7 cellular contexts compared by ENCODE assay signal in the genomic region with DNA sequence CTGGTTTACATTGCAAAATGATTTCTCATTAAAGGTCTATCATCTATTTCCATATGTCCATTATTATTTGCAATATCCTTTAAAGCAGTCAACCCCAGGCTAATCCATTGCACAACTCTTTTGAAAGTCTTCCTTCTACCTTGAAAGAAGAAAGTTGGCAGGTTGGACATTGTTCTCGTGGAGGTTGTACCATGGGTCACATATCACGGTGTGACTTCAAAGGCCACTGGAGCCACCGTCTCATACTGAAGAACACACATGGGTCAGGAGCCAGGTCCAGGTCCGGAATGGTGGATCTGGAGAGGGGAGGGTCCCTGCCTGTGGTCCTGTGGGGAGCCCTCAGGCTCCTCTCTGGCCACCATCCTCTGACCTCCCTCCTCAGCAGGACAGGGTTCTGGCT. TPM values are rescaled to one million over a fixed set of nuclear protein-coding genes. Genes with fewer than 3 reads are reported as not detected.
"Had no signal": no experiment of that assay in that cellular context is flagged by ENCODE, and none has a peak within 500 bp of the region (broad histone marks: within the 10 kb centered on the region; RNA-seq: fewer than 3 reads in every experiment).

No MANE protein-coding gene starts in this region.

RNA-seq across cellular contexts. Expression of a gene that starts 1.7 kb away (rescaled TPM):
- total RNA-seq: activated naive CD4-positive, alpha-beta T cell treated with anti-CD3 and anti-CD28 coated beads for 36 hours; activated naive CD8-positive, alpha-beta T cell treated with anti-CD3 and anti-CD28 coated beads for 36 hours; activated naive CD8-positive, alpha-beta T cell treated with anti-CD3 and anti-CD28 coated beads, Interleukin-2, amount 10 ng/mL, durations not matched to agents 7 days and 5 days; astrocyte had no signal

RNA-seq across cellular contexts. Expression of a gene that starts 26.2 kb away (rescaled TPM):
- total RNA-seq: activated naive CD4-positive, alpha-beta T cell treated with anti-CD3 and anti-CD28 coated beads for 36 hours; activated naive CD8-positive, alpha-beta T cell treated with anti-CD3 and anti-CD28 coated beads, Interleukin-2, amount 10 ng/mL, durations not matched to agents 7 days and 5 days; activated T-helper 17 cell treated with anti-CD3 and anti-CD28 coated beads, Interleukin-2, amount 50 U/mL, for 72 hours; astrocyte; bronchial epithelial cell had no signal
- polyA plus RNA-seq: cardiac muscle cell had no signal
